ENCODE assay signal across 8 cellular contexts in the genomic region with DNA sequence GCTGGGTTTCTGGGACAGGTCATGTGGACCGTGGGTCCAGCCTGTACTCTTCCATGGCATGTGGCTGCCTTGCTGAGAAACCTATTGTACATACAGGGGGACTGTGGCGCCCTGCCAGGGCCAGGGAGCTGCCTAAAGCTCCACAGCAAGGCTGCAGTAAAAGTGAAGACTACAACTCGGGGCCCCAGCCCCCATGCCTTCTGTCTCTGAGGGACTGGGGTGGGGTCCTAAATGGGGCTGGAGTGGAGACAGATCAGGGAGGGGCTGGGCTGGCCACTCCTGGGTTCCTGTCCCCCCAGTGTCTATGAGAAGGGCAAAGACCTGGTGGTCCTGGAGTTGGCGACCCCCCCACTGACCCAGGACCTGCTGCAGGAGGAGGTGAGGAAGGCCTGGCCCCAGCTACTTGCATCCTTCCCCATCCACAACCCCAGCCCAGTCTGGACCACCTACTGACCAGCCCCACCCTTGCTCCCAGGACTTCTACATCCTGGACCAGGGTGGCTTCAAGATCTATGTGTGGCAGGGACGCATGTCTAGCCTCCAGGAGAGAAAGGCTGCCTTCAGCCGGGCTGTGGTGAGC. TPM values are rescaled to one million over a fixed set of nuclear protein-coding genes. Genes with fewer than 3 reads are reported as not detected.
DNase-seq lines count a peak whose midpoint lies in the region; FAIRE-seq and TF ChIP-seq lines count a peak whose summit lies in the region.

No MANE protein-coding gene starts in this region.

- H3K36me3 Mint-ChIP-seq in IgD-negative memory B cell, result peaks cover 5% of the 10 kb centered on the region
- H3K36me3 Mint-ChIP-seq in activated naive CD8-positive, alpha-beta T cell, result peaks cover 10% of the 10 kb centered on the region

- no peaks in the 10 kb centered on the region for H3K27me3 ChIP-seq in spleen (replicated peaks in 1 of 7)

- H3K27ac ChIP-seq in kidney (ENCODE audit: low read depth in 2 of 2, low read length in 2 of 2) (peak overlapping the region in 1 of 2 donors; percentile 90), spleen (peak overlapping the region; percentile 87 to 97 (median 94))

- H3K27ac Mint-ChIP-seq in IgD-negative memory B cell, result peak overlapping the region; percentile 68 to 99 (median 94)
- peak overlapping the region; percentile 96 for H3K27ac Mint-ChIP-seq in activated naive CD8-positive, alpha-beta T cell

- DNase-seq in kidney (peak; percentile 79), spleen (peak; percentile 85), putamen (ENCODE audit: low spot score) (no peak), NCI-H2171 treated with DMSO at 0.1 percent for 48 hours (lab: John Stamatoyannopoulos, UW) (no peak), NCI-H1048 (lab: John Stamatoyannopoulos, UW) (no peak)
- no peak for DNase-seq in stimulated activated CD4-positive, alpha-beta T cell treated with anti-CD3 and anti-CD28 coated beads, Interleukin-1b, Interleukin-23, amount 100 ng/mL, for 48 hours

- H3K4me1 ChIP-seq in kidney (ENCODE audit: control insufficient read depth in 1 of 2, insufficient read depth in 1 of 2, low read depth in 1 of 2, low read length in 2 of 2) (peaks cover 7 to 24% of the 10 kb centered on the region in 2 donors), spleen (peaks cover 25 to 70% (median 57%) of the 10 kb centered on the region in 6 donors)

- intact Hi-C loops in kidney (cut with DNase I) (no loop called here), spleen (cut with DNase I; ENCODE audit: low total_unique reads) (no loop called here)

- H3K9me3 ChIP-seq in kidney (ENCODE audit: control insufficient read depth in 1 of 2, low read length in 2 of 2) (no peaks in the 10 kb centered on the region), spleen (no peaks in the 10 kb centered on the region)

- H3K4me3 Mint-ChIP-seq in IgD-negative memory B cell, result peak overlapping the region in 3 of 4 donors; percentile 67 to 91 (median 77)
- H3K4me3 Mint-ChIP-seq in activated naive CD8-positive, alpha-beta T cell, result peak overlapping the region; percentile 81

- WGBS in spleen, 5 donors, result 67 to 93% (median 85%) methylated on average over 6 of the region's 6 CpGs

- H3K9me3 Mint-ChIP-seq in IgD-negative memory B cell, result no peaks in the 10 kb centered on the region
- H3K9me3 Mint-ChIP-seq in activated naive CD8-positive, alpha-beta T cell (ENCODE audit: low read depth), result peaks cover 3% of the 10 kb centered on the region

- H3K36me3 ChIP-seq in kidney (ENCODE audit: control insufficient read depth in 1 of 2, insufficient read depth in 2 of 2, low read length in 2 of 2) (peaks cover 0 to 3% of the 10 kb centered on the region in 2 donors), spleen (peaks cover 0 to 57% (median 28%) of the 10 kb centered on the region in 6 donors)

- FAIRE-seq in kidney (lab: Jason Lieb, UNC), result no peak

- no peak for TF ChIP-seq POLR2A in spleen (IDR thresholded peaks at IDR 0.05)

- no peak overlapping the region for H3K9ac ChIP-seq in kidney (ENCODE audit: low read length in 2 of 2)

- peaks cover 24 to 44% (median 36%) of the 10 kb centered on the region in 3 donors for H3K4me1 Mint-ChIP-seq in IgD-negative memory B cell
- H3K4me1 Mint-ChIP-seq in activated naive CD8-positive, alpha-beta T cell (ENCODE audit: low read depth), result peaks cover 54% of the 10 kb centered on the region

- TF ChIP-seq CTCF in kidney (IDR thresholded peaks at IDR 0.05; ENCODE audit: borderline replicate concordance, extremely low read depth, insufficient read depth) (no peak), spleen (IDR thresholded peaks at IDR 0.05 in 8 of 11, conservative IDR thresholded peaks at IDR 0.05 in 3 of 11) (no peak)

- H3K4me3 ChIP-seq in kidney (ENCODE audit: low read length in 2 of 2) (no peak overlapping the region), spleen (peak overlapping the region in 1 of 8 donors; percentile 66)

- no peaks in the 10 kb centered on the region for H3K27me3 Mint-ChIP-seq in IgD-negative memory B cell
- H3K27me3 Mint-ChIP-seq in activated naive CD8-positive, alpha-beta T cell, result no peaks in the 10 kb centered on the region

RNA-seq across cellular contexts. Expression of a gene that starts 7.3 kb away (rescaled TPM):
- polyA plus RNA-seq in IgD-negative memory B cell (14.9 TPM), kidney (ENCODE audit: insufficient read depth, low read depth, low replicate concordance) (7.4 TPM), spleen (10 to 100 TPM; 19.2 to 21.5 (median 20.1) TPM)
- total RNA-seq in kidney (7.6 TPM), spleen (10 to 100 TPM; 14.4 to 23.4 (median 16.1) TPM)

RNA-seq across cellular contexts. Expression of a gene that starts 31.6 kb away (rescaled TPM):
- 4.6 TPM for polyA plus RNA-seq in IgD-negative memory B cell
- 50.0 TPM for total RNA-seq in kidney
- 39.1 TPM for polyA plus RNA-seq in kidney (ENCODE audit: insufficient read depth, low read depth, low replicate concordance)
- 10 to 100 TPM; 16.3 to 24.0 (median 20.8) TPM for total RNA-seq in spleen
- polyA plus RNA-seq in spleen, result 10 to 100 TPM; 11.8 to 13.3 (median 12.7) TPM

RNA-seq across cellular contexts. Expression of a gene that starts 41.1 kb away (rescaled TPM):
- 0.28 TPM for polyA plus RNA-seq in IgD-negative memory B cell
- total RNA-seq in kidney, result 3.3 TPM
- polyA plus RNA-seq in kidney (ENCODE audit: insufficient read depth, low read depth, low replicate concordance), result 0.52 TPM
- 1 to 10 TPM in 5 of 7 donors, under 1 TPM in 2; 0.52 to 2.3 (median 1.5) TPM for total RNA-seq in spleen
- polyA plus RNA-seq in spleen, result under 1 TPM; 0.36 to 0.57 (median 0.42) TPM

Comparison
In these comparisons a context has a peak if more than half of its experiments do, and no peak if none do; other contexts are left out.
1. DNase-seq: peak in kidney (single experiment) and spleen (single experiment); none in putamen (single experiment), NCI-H2171 treated with DMSO at 0.1 percent for 48 hours (single experiment), NCI-H1048 (single experiment) and stimulated activated CD4-positive, alpha-beta T cell treated with anti-CD3 and anti-CD28 coated beads, Interleukin-1b, Interleukin-23, amount 100 ng/mL, for 48 hours (single experiment).